In the genomic region with DNA sequence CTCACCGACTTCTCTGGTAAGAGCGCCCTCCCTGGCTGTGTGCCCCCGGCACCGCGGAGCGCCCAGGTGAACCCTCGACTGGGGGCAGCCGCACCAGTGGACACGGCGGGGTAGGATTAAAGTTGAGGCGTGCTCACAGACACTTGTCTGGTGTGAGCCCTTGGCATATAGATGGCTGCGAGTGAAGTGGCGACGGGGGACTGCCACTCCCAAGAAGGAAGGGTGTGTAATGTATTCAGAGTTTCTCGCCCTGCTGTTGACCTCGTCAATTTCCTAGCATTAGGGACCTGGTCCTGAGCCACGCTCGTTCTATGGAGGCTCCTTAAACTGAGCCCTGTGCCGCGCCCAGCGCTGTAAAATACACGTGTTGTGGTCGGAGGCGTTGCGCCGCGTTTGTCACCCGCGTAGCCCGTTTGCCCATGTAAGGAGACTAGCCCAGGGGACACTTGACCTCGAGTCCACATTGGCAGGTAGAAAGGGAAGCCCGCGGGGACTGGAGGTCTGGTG, we compare ENCODE assay signal across 8 cellular contexts. TPM values are rescaled to one million over a fixed set of nuclear protein-coding genes. Genes with fewer than 3 reads are reported as not detected.
DNase-seq lines count a peak whose midpoint lies in the region; ATAC-seq lines count a peak whose summit lies in the region.

No MANE protein-coding gene starts in this region.

- H3K27me3 Mint-ChIP-seq in activated T-cell treated with anti-CD3 and anti-CD28 coated beads, Interleukin-2, amount 50 U/mL, for 4 hours (ENCODE audit: low read depth) = peaks cover 2% of the 10 kb centered on the region

- peaks cover 49% of the 10 kb centered on the region for H3K4me1 Mint-ChIP-seq in activated T-cell treated with anti-CD3 and anti-CD28 coated beads, Interleukin-2, amount 50 U/mL, for 4 hours (ENCODE audit: low read depth)

- no peaks in the 10 kb centered on the region for H3K36me3 Mint-ChIP-seq in activated T-cell treated with anti-CD3 and anti-CD28 coated beads, Interleukin-2, amount 50 U/mL, for 4 hours (ENCODE audit: insufficient read depth)

- intact Hi-C loops in head of caudate nucleus (cut with DNase I) = loop anchor here (5.0 to 10.0 kb wide), 2 partner anchors 52 to 189 kb away; no protein-coding TSS in a partner anchor

- DNase-seq in NCI-H345 treated with DMSO at 0.1 percent for 48 hours (lab: John Stamatoyannopoulos, UW; ENCODE audit: unreplicated experiment) = peak; percentile 43
- no peak for DNase-seq in NCI-H345 (lab: John Stamatoyannopoulos, UW)
- no peak for DNase-seq in activated T-cell treated with anti-CD3 and anti-CD28 coated beads, Interleukin-2, amount 50 U/mL, for 4 hours
- DNase-seq in head of caudate nucleus = peak in 24 of 42 donors; percentile 10 to 63 (median 44)
- peak; percentile 44 for DNase-seq in pons (ENCODE audit: low spot score)
- no peak for DNase-seq in kidney tubule cell (ENCODE audit: low spot score)
- no peak for DNase-seq in NCI-H128 (lab: John Stamatoyannopoulos, UW; ENCODE audit: unreplicated experiment)

- ATAC-seq in activated T-cell treated with anti-CD3 and anti-CD28 coated beads, Interleukin-2, amount 50 U/mL, for 4 hours = no peak
- no peak for ATAC-seq in GM18520 (IDR thresholded peaks at IDR 0.05; ENCODE audit: unreplicated experiment)

- no peaks in the 10 kb centered on the region for H3K9me3 Mint-ChIP-seq in activated T-cell treated with anti-CD3 and anti-CD28 coated beads, Interleukin-2, amount 50 U/mL, for 4 hours

- peak overlapping the region; percentile 88 for H3K4me3 Mint-ChIP-seq in activated T-cell treated with anti-CD3 and anti-CD28 coated beads, Interleukin-2, amount 50 U/mL, for 4 hours

RNA-seq across cellular contexts. Expression of a gene that starts 0.5 kb away (rescaled TPM):
- 10 to 100 TPM; 12.8 to 15.3 (median 14.7) TPM for total RNA-seq in activated T-cell treated with anti-CD3 and anti-CD28 coated beads, Interleukin-2, amount 50 U/mL, for 4 hours

RNA-seq across cellular contexts. Expression of a gene that starts 20.2 kb away (rescaled TPM):
- total RNA-seq in activated T-cell treated with anti-CD3 and anti-CD28 coated beads, Interleukin-2, amount 50 U/mL, for 4 hours = 10 to 100 TPM; 46.2 to 54.5 (median 53.7) TPM

Comparison
In these comparisons a context has a peak if more than half of its experiments do, and no peak if none do; other contexts are left out.
1. DNase-seq: peak in NCI-H345 treated with DMSO at 0.1 percent for 48 hours (single experiment), head of caudate nucleus (24 of 42) and pons (single experiment); none in NCI-H345 (single experiment), activated T-cell treated with anti-CD3 and anti-CD28 coated beads, Interleukin-2, amount 50 U/mL, for 4 hours (single experiment), kidney tubule cell (single experiment) and NCI-H128 (single experiment).